ENCODE assay signal across 8 cellular contexts in genomic region chr16:2532494-2533141, GRCh38. TPM values are rescaled to one million over a fixed set of nuclear protein-coding genes. Genes with fewer than 3 reads are reported as not detected.
DNase-seq lines count a peak whose midpoint lies in the region; ATAC-seq and TF ChIP-seq lines count a peak whose summit lies in the region.

No MANE protein-coding gene starts in this region.

- H3K9ac ChIP-seq in BLaER1 treated with 17β-estradiol and CSF1 and Interleukin-3, amounts not matched to agents 10 nM and 100 nM = peak overlapping the region; percentile 72 to 89 (median 81)

- no peaks in the 10 kb centered on the region for H3K9me3 ChIP-seq in BLaER1 treated with 17β-estradiol and CSF1 and Interleukin-3, amounts not matched to agents 10 nM and 100 nM (replicated peaks in 1 of 11)
- no peaks in the 10 kb centered on the region for H3K9me3 ChIP-seq in PC-9 (ENCODE audit: insufficient read depth, low read depth)
- H3K9me3 ChIP-seq in ovary = no peaks in the 10 kb centered on the region

- POLR2A ChIA-PET in PC-9 (lab: Charles Lee; ENCODE audit: unreplicated experiment) = interaction anchor here (0.6 to 0.8 kb wide), 4 partner anchors 59 to 373 kb away, joined by 3 to 18 read pairs (median 16); partner anchors contain the start of genes E4F1 and PGP

- peak overlapping the region; percentile 97 for H3K27ac Mint-ChIP-seq in activated naive CD4-positive, alpha-beta T cell treated with anti-CD3 and anti-CD28 coated beads, Interleukin-2, amount 50 U/mL, for 24 hours

- WGBS in ovary, 3 donors = 1 to 2% (median 2%) methylated on average over 37 of the region's 37 CpGs

- peak overlapping the region; percentile 56 to 87 (median 76) for H3K27ac ChIP-seq in BLaER1 treated with 17β-estradiol and CSF1 and Interleukin-3, amounts not matched to agents 10 nM and 100 nM
- H3K27ac ChIP-seq in PC-9 (peak overlapping the region; percentile 33), ovary (peak overlapping the region; percentile 88 to 90)

- H2AFZ ChIP-seq in PC-9 = peak overlapping the region; percentile 78

- H3K36me3 ChIP-seq in BLaER1 treated with 17β-estradiol and CSF1 and Interleukin-3, amounts not matched to agents 10 nM and 100 nM = peaks cover 18 to 34% (median 28%) of the 10 kb centered on the region in 11 experiments
- no peaks in the 10 kb centered on the region for H3K36me3 ChIP-seq in PC-9 (ENCODE audit: low read depth)
- H3K36me3 ChIP-seq in ovary = no peaks in the 10 kb centered on the region

- H3K9me2 ChIP-seq in PC-9 (ENCODE audit: insufficient read depth) = no peaks in the 10 kb centered on the region

- peaks cover 15% of the 10 kb centered on the region for H3K4me1 Mint-ChIP-seq in activated naive CD4-positive, alpha-beta T cell treated with anti-CD3 and anti-CD28 coated beads, Interleukin-2, amount 50 U/mL, for 24 hours

- H3K27me3 Mint-ChIP-seq in activated naive CD4-positive, alpha-beta T cell treated with anti-CD3 and anti-CD28 coated beads, Interleukin-2, amount 50 U/mL, for 24 hours = no peaks in the 10 kb centered on the region

- peaks cover 0 to 41% (median 4%) of the 10 kb centered on the region in 11 experiments; a peak in 12 of 22 replicates for H4K20me1 ChIP-seq in BLaER1 treated with 17β-estradiol and CSF1 and Interleukin-3, amounts not matched to agents 10 nM and 100 nM
- no peaks in the 10 kb centered on the region for H4K20me1 ChIP-seq in PC-9 (ENCODE audit: insufficient read depth)

- CTCF ChIA-PET in PC-9 (lab: Charles Lee) = interaction anchor here (0.5 to 0.6 kb wide), 2 partner anchors 123 to 1248 kb away, joined by 4 to 5 read pairs; no protein-coding TSS in a partner anchor

- H3K4me3 Mint-ChIP-seq in activated naive CD4-positive, alpha-beta T cell treated with anti-CD3 and anti-CD28 coated beads, Interleukin-2, amount 50 U/mL, for 24 hours = peak overlapping the region; percentile 93

- peak; percentile 48 to 85 for DNase-seq in PC-9
- DNase-seq in Right ventricle myocardium superior = peak; percentile 69
- peak; percentile 73 to 85 (median 83) for DNase-seq in ovary
- DNase-seq in A172 (ENCODE audit: low spot score) = no peak

- peak; percentile 16 for ATAC-seq in HG02571 (IDR thresholded peaks at IDR 0.05; ENCODE audit: unreplicated experiment)
- ATAC-seq in Right ventricle myocardium superior (ENCODE audit: poor library complexity) = peak; percentile 32
- ATAC-seq in GM21619 (IDR thresholded peaks at IDR 0.05; ENCODE audit: unreplicated experiment) = no peak

- H3K79me2 ChIP-seq in PC-9 (ENCODE audit: low read depth) = no peaks in the 10 kb centered on the region

- BruUV-seq in PC-9 (replicated peaks; lab: Mats Ljungman, UMichigan) = no TSS peak

- peaks cover 34% of the 10 kb centered on the region for H3F3A ChIP-seq in PC-9 (ENCODE audit: insufficient read depth, low read depth)

- no peaks in the 10 kb centered on the region for H3K9me3 Mint-ChIP-seq in activated naive CD4-positive, alpha-beta T cell treated with anti-CD3 and anti-CD28 coated beads, Interleukin-2, amount 50 U/mL, for 24 hours

- peak overlapping the region; percentile 93 to 100 (median 99) for H3K4me2 ChIP-seq in BLaER1 treated with 17β-estradiol and CSF1 and Interleukin-3, amounts not matched to agents 10 nM and 100 nM
- H3K4me2 ChIP-seq in PC-9 = peak overlapping the region; percentile 85

- TF ChIP-seq EP300 in ovary (IDR thresholded peaks at IDR 0.05) = no peak

- TF ChIP-seq CTCF in PC-9 (conservative IDR thresholded peaks at IDR 0.05) (no peak), ovary (IDR thresholded peaks at IDR 0.05) (no peak)

- no peaks in the 10 kb centered on the region for H3K36me3 Mint-ChIP-seq in activated naive CD4-positive, alpha-beta T cell treated with anti-CD3 and anti-CD28 coated beads, Interleukin-2, amount 50 U/mL, for 24 hours

- TF ChIP-seq POLR2A in ovary (IDR thresholded peaks at IDR 0.05) = no peak

- peaks cover 30 to 75% (median 41%) of the 10 kb centered on the region in 10 experiments for H3K4me1 ChIP-seq in BLaER1 treated with 17β-estradiol and CSF1 and Interleukin-3, amounts not matched to agents 10 nM and 100 nM
- H3K4me1 ChIP-seq in PC-9 (replicated peaks; ENCODE audit: insufficient read depth) (peaks cover 18% of the 10 kb centered on the region; the same call in 1 of the 2 replicates), ovary (ENCODE audit: insufficient read depth) (peaks cover 5% of the 10 kb centered on the region)

- H3K4me3 ChIP-seq in BLaER1 treated with 17β-estradiol and CSF1 and Interleukin-3, amounts not matched to agents 10 nM and 100 nM = peak overlapping the region; percentile 61 to 78 (median 70)
- peak overlapping the region; percentile 57 for H3K4me3 ChIP-seq in PC-9
- peak overlapping the region; percentile 54 for H3K4me3 ChIP-seq in ovary

- H3K27me3 ChIP-seq in BLaER1 treated with 17β-estradiol and CSF1 and Interleukin-3, amounts not matched to agents 10 nM and 100 nM = no peaks in the 10 kb centered on the region
- H3K27me3 ChIP-seq in PC-9 (ENCODE audit: insufficient read depth, low read depth) (no peaks in the 10 kb centered on the region), ovary (no peaks in the 10 kb centered on the region)

- intact Hi-C loops in PC-9 (cut with micrococcal nuclease; ENCODE audit: unreplicated experiment) = no loop called here
- intact Hi-C loops in Right ventricle myocardium superior (cut with DNase I) = no loop called here
- intact Hi-C loops in ovary (cut with DNase I) = no loop called here

RNA-seq across cellular contexts. Expression of gene CEMP1, which starts 1.4 kb away (rescaled TPM):
- total RNA-seq in PC-9 (2021) (0.43 and 0.94 TPM in 2 replicates), Right ventricle myocardium superior (not detected), ovary (1 to 10 TPM in 1 of 7 donors, under 1 TPM in 3, not detected in 3; 0.36 to 1.0 (median 0.41) TPM)
- polyA plus RNA-seq in ovary = under 1 TPM in 1 of 2 donors, not detected in 1; 0.33 TPM
- not detected in 2 replicates for total RNA-seq in A172 (2014; rRNA removed; shearing (Covaris generic))

RNA-seq across cellular contexts. Expression of gene PDPK1, which starts 5.2 kb away (rescaled TPM):
- total RNA-seq in PC-9 (2021) = 43.2 and 46.8 TPM in 2 replicates
- total RNA-seq in Right ventricle myocardium superior = 38.5 TPM
- 10 to 100 TPM; 19.1 to 53.2 (median 37.4) TPM for total RNA-seq in ovary
- polyA plus RNA-seq in ovary = 10 to 100 TPM; 14.6 to 27.2 TPM
- total RNA-seq in A172 (2014; rRNA removed; shearing (Covaris generic)) = 15.1 and 21.1 TPM in 2 replicates

RNA-seq across cellular contexts. Expression of gene AMDHD2, which starts 12.4 kb away (rescaled TPM):
- total RNA-seq in PC-9 (2021) (47.9 and 61.5 TPM in 2 replicates), Right ventricle myocardium superior (13.4 TPM), ovary (10 to 100 TPM; 14.5 to 28.7 (median 26.9) TPM)
- polyA plus RNA-seq in ovary = 10 to 100 TPM in 1 of 2 donors, under 1 TPM in 1; 0.47 to 25.6 TPM
- 71.3 and 76.8 TPM in 2 replicates for total RNA-seq in A172 (2014; rRNA removed; shearing (Covaris generic))

RNA-seq across cellular contexts. Expression of gene ATP6V0C, which starts 18.9 kb away (rescaled TPM):
- total RNA-seq in PC-9 (2021) = 205 and 249 TPM in 2 replicates
- 129 TPM for total RNA-seq in Right ventricle myocardium superior
- total RNA-seq in ovary = 100 to 1,000 TPM in 5 of 7 donors, 10 to 100 TPM in 2; 34.8 to 143 (median 119) TPM
- 100 to 1,000 TPM in 1 of 2 donors, 10 to 100 TPM in 1; 82.6 to 119 TPM for polyA plus RNA-seq in ovary
- 24.7 and 51.1 TPM in 2 replicates for total RNA-seq in A172 (2014; rRNA removed; shearing (Covaris generic))

RNA-seq across cellular contexts. Expression of gene TBC1D24, which starts 57.7 kb away (rescaled TPM):
- total RNA-seq in PC-9 (2021) (30.0 and 34.2 TPM in 2 replicates), Right ventricle myocardium superior (11.8 TPM), ovary (1 to 10 TPM; 2.5 to 8.1 (median 6.7) TPM)
- 1 to 10 TPM; 1.9 to 2.3 TPM for polyA plus RNA-seq in ovary
- total RNA-seq in A172 (2014; rRNA removed; shearing (Covaris generic)) = 8.6 and 18.0 TPM in 2 replicates

Comparison
In these comparisons a context has a peak if more than half of its experiments do, and no peak if none do; other contexts are left out.
1. H3K27ac ChIP-seq: peak in every context shown above with its lines; median percentile 89 in ovary; 76 in BLaER1 treated with 17β-estradiol and CSF1 and Interleukin-3, amounts not matched to agents 10 nM and 100 nM; 33 in PC-9.